Comparison of ENCODE assay signal across 20 cellular contexts in the genomic region with DNA sequence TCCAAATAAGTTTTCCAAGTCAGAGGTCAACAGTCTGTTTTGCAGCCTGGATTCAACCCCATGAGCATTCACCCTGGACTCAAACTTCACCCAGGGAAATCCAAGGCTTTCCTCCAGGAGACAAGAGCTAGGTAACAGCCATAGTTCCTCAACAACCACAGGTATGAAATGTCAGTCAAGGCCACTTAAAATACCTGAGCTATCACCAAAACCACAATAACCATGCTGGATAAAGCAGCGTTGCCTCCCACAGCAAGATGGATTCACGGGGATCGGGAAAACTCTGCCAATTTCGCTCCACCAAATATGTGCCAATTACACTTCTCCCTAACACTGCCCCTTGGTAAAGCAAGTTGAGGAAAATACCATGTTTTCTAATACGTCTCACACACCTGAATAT.
DNase-seq lines count a peak whose midpoint lies in the region; ATAC-seq, FAIRE-seq and TF ChIP-seq lines count a peak whose summit lies in the region.
"Had no signal": no experiment of that assay in that cellular context is flagged by ENCODE, and none has a peak within 500 bp of the region (broad histone marks: within the 10 kb centered on the region; RNA-seq: fewer than 3 reads in every experiment).

No MANE protein-coding gene starts in this region.

- POLR2A ChIA-PET in Panc1 (lab: Charles Lee): no interaction called here

- BruUV-seq in Panc1 (replicated peaks; lab: Mats Ljungman, UMichigan): no TSS peak

- H3K27me3 ChIP-seq in ACC112 (ENCODE audit: insufficient read depth, low read length) (no peaks in the 10 kb centered on the region), Panc1 (ENCODE audit: control insufficient read depth, insufficient read depth, low read length) (no peaks in the 10 kb centered on the region), keratinocyte (ENCODE audit: control insufficient read depth, extremely low read depth, insufficient read depth, low read length) (no peaks in the 10 kb centered on the region), Karpas-422 (ENCODE audit: low read length) (no peaks in the 10 kb centered on the region)

- CTCF ChIA-PET in Panc1 (lab: Charles Lee): interaction anchor here (0.5 kb wide), 1 partner anchor 355 kb away, joined by 5 read pairs; no protein-coding TSS in a partner anchor

- H3K9me1 ChIP-seq in keratinocyte (ENCODE audit: control insufficient read depth, extremely low read depth, insufficient read depth, low read length): no peaks in the 10 kb centered on the region

- H2AFZ ChIP-seq in ACC112 (ENCODE audit: low read length, unreplicated experiment): peak overlapping the region; percentile 6
- no peak overlapping the region for H2AFZ ChIP-seq in keratinocyte (ENCODE audit: control insufficient read depth, low read length)
- no peak overlapping the region for H2AFZ ChIP-seq in Karpas-422 (ENCODE audit: low read length)

- DNase-seq in Panc1 (ENCODE audit: low read depth, low spot score): no peak
- DNase-seq in keratinocyte (ENCODE audit: low read depth, low spot score): no peak
- DNase-seq in NOMO-1 treated with DMSO at 0.1 percent for 48 hours (lab: John Stamatoyannopoulos, UW; ENCODE audit: unreplicated experiment): no peak
- DNase-seq in Karpas-422: no peak
- DNase-seq: 8988T; C1 segment of cervical spinal cord; Calu3; CD4-positive, alpha-beta memory T cell; COR-L47; DMS53; DMS79 treated with DMSO at 0.1 percent for 48 hours; GF-D8; H9 had no signal

- H3K4me3 ChIP-seq in ACC112 (ENCODE audit: low read depth, low read length) (no peak overlapping the region), Panc1 (ENCODE audit: low read depth in 2 of 2, low read length in 2 of 2) (no peak overlapping the region), keratinocyte (ENCODE audit: control insufficient read depth in 2 of 3, extremely low read depth in 1 of 3, insufficient read depth in 2 of 3, low read depth in 1 of 3, low read length in 3 of 3) (no peak overlapping the region), Karpas-422 (ENCODE audit: low read length) (no peak overlapping the region)
- H3K4me3 ChIP-seq: A549, GM23338 had no signal

- no peaks in the 10 kb centered on the region for H3K4me1 ChIP-seq in ACC112 (ENCODE audit: control insufficient read depth, insufficient read depth, low read length, unreplicated experiment)
- H3K4me1 ChIP-seq in Panc1 (ENCODE audit: control insufficient read depth, insufficient read depth, low read length): no peaks in the 10 kb centered on the region
- H3K4me1 ChIP-seq in keratinocyte (ENCODE audit: control insufficient read depth, extremely low read depth, insufficient read depth, low read length): peaks cover 11% of the 10 kb centered on the region
- H3K4me1 ChIP-seq in Karpas-422 (ENCODE audit: low read length): no peaks in the 10 kb centered on the region
- H3K4me1 ChIP-seq: A549 had no signal

- H3K9me2 ChIP-seq in Karpas-422 (replicated peaks; ENCODE audit: insufficient read depth, low read length): no peaks in the 10 kb centered on the region

- H4K20me1 ChIP-seq in keratinocyte (ENCODE audit: control insufficient read depth, extremely low read depth, insufficient read depth, low read length) (no peaks in the 10 kb centered on the region), Karpas-422 (ENCODE audit: insufficient read depth, low read depth, low read length) (no peaks in the 10 kb centered on the region)

- ATAC-seq in Panc1 (no peak), HG03139 (IDR thresholded peaks at IDR 0.05; ENCODE audit: unreplicated experiment) (no peak)
- ATAC-seq: A549, GM23338, HCT116 had no signal

- H3K27ac ChIP-seq in ACC112 (ENCODE audit: low read depth, low read length) (no peak overlapping the region), Panc1 (ENCODE audit: low read length) (peak overlapping the region; percentile 74; the same call in 1 of the 2 replicates), VCaP (peak overlapping the region; percentile 29; the same call in 1 of the 2 replicates), keratinocyte (ENCODE audit: control insufficient read depth, insufficient read depth, low read length) (no peak overlapping the region), Karpas-422 (ENCODE audit: low read length) (no peak overlapping the region)
- H3K27ac ChIP-seq: A549 had no signal

- H3K36me3 ChIP-seq in ACC112 (ENCODE audit: insufficient read depth, low read length): no peaks in the 10 kb centered on the region
- no peaks in the 10 kb centered on the region for H3K36me3 ChIP-seq in Panc1 (ENCODE audit: control insufficient read depth, insufficient read depth, low read length)
- H3K36me3 ChIP-seq in keratinocyte (ENCODE audit: control insufficient read depth in 2 of 2, extremely low read depth in 1 of 2, insufficient read depth in 2 of 2, low read length in 2 of 2): no peaks in the 10 kb centered on the region
- H3K36me3 ChIP-seq in Karpas-422 (ENCODE audit: insufficient read depth, low read length): no peaks in the 10 kb centered on the region

- H3K4me2 ChIP-seq in keratinocyte (ENCODE audit: control insufficient read depth, extremely low read depth, insufficient read depth, low read depth, low read length): no peak overlapping the region
- H3K4me2 ChIP-seq in Karpas-422 (ENCODE audit: low read depth, low read length, poor library complexity, severe bottlenecking): no peak overlapping the region
- H3K4me2 ChIP-seq: A549, GM23338 had no signal

- in situ Hi-C loops in Panc1 (cut with HindIII; ENCODE audit: low pct_unique_long_range_greater_than_20kb, low sequenced_read_pairs): no loop called here

- H3K9ac ChIP-seq in keratinocyte (ENCODE audit: control insufficient read depth, extremely low read depth, insufficient read depth, low read length): no peak overlapping the region
- H3K9ac ChIP-seq in Karpas-422 (ENCODE audit: low read length): no peak overlapping the region

- TF ChIP-seq CTCF in Panc1 (IDR thresholded peaks at IDR 0.05): no peak
- TF ChIP-seq CTCF in VCaP (conservative IDR thresholded peaks at IDR 0.05): no peak
- TF ChIP-seq CTCF in keratinocyte (optimal IDR thresholded peaks at IDR 0.05 in 1 of 3, IDR thresholded peaks at IDR 0.05 in 1 of 3, conservative IDR thresholded peaks at IDR 0.05 in 1 of 3; ENCODE audit: extremely low read depth in 1 of 3, insufficient read depth in 2 of 3, low read length in 3 of 3): no peak

- dilution Hi-C loops in keratinocyte (cut with MboI; ENCODE audit: extremely low pct_ligation_motif_present, low sequenced_read_pairs): no loop called here

- peaks cover 8% of the 10 kb centered on the region; the same call in 1 of the 2 replicates for H3K9me3 ChIP-seq in Panc1 (ENCODE audit: control insufficient read depth, insufficient read depth, low read depth, low read length)
- H3K9me3 ChIP-seq in keratinocyte (ENCODE audit: control insufficient read depth, low read depth, low read length): no peaks in the 10 kb centered on the region
- H3K9me3 ChIP-seq in Karpas-422 (ENCODE audit: low read length): no peaks in the 10 kb centered on the region
- H3K9me3 ChIP-seq: A549 had no signal

- FAIRE-seq in keratinocyte (lab: Jason Lieb, UNC): peak; percentile 29
- FAIRE-seq: A549, GM18507 had no signal

- intact Hi-C loops in Panc1 (cut with micrococcal nuclease; ENCODE audit: unreplicated experiment): no loop called here

- H3K79me2 ChIP-seq in ACC112 (ENCODE audit: control insufficient read depth, insufficient read depth, low read length, unreplicated experiment) (no peaks in the 10 kb centered on the region), keratinocyte (ENCODE audit: control insufficient read depth, insufficient read depth, low read length) (no peaks in the 10 kb centered on the region), Karpas-422 (ENCODE audit: low read length) (no peaks in the 10 kb centered on the region)

Comparison
In these comparisons a context has a peak if more than half of its experiments do, and no peak if none do; other contexts are left out.
1. H3K27ac ChIP-seq: peak in Panc1 (single experiment) and VCaP (single experiment); none in ACC112 (single experiment), keratinocyte (single experiment) and Karpas-422 (single experiment).